ENCODE assay signal across 1 cellular context in genomic region chr14:39102265-39102968, GRCh38.
TF ChIP-seq lines count a peak whose summit lies in the region.

No MANE protein-coding gene starts in this region.

TF ChIP-seq in H1, 55 proteins besides CTCF, POLR2A, EP300 and RAD21:
- TF ChIP-seq GABPA (IDR thresholded peaks at IDR 0.05; ENCODE audit: borderline replicate concordance, insufficient read depth, low read length) (no peak), BRCA1 (IDR thresholded peaks at IDR 0.05; ENCODE audit: low read depth, low read length) (no peak), SRF (IDR thresholded peaks at IDR 0.05; ENCODE audit: low read depth, low read length) (no peak), BACH1 (IDR thresholded peaks at IDR 0.05; ENCODE audit: low read length) (no peak), PHF8 (conservative IDR thresholded peaks at IDR 0.05; ENCODE audit: low read depth, low read length) (no peak), ATF3 (IDR thresholded peaks at IDR 0.05; ENCODE audit: insufficient read depth, low read depth, low read length) (no peak), SP2 (IDR thresholded peaks at IDR 0.05; ENCODE audit: low read length) (no peak), TAF7 (optimal IDR thresholded peaks at IDR 0.05; ENCODE audit: borderline replicate concordance, low read depth, low read length) (no peak), CEBPB (IDR thresholded peaks at IDR 0.05; ENCODE audit: low read depth, low read length) (no peak)
